Comparison of ENCODE assay signal across 11 cellular contexts in genomic region chr6:105600342-105601293, GRCh38.
DNase-seq lines count a peak whose midpoint lies in the region; ATAC-seq and TF ChIP-seq lines count a peak whose summit lies in the region.
"Had no signal": no experiment of that assay in that cellular context is flagged by ENCODE, and none has a peak within 500 bp of the region (broad histone marks: within the 10 kb centered on the region; RNA-seq: fewer than 3 reads in every experiment).

No MANE protein-coding gene starts in this region.

- H3K4me1 ChIP-seq in OCI-LY7 (ENCODE audit: insufficient read depth, low read length, poor library complexity, severe bottlenecking): peaks cover 8% of the 10 kb centered on the region
- H3K4me1 ChIP-seq in osteoblast (ENCODE audit: insufficient read depth, low read length): peaks cover 44% of the 10 kb centered on the region

- H3K27ac ChIP-seq in OCI-LY7 (ENCODE audit: low read depth, low read length, poor library complexity, severe bottlenecking): no peak overlapping the region
- peak overlapping the region; percentile 98 for H3K27ac ChIP-seq in osteoblast (ENCODE audit: low read depth, low read length)
- H3K27ac ChIP-seq: C4-2B had no signal

- DNase-seq in AG10803 (ENCODE audit: low read depth) (peak; percentile 59), OCI-LY7 (ENCODE audit: low spot score) (no peak), dedifferentiated amniotic fluid mesenchymal stem cell (ENCODE audit: extremely low spot score) (peak; percentile 76), osteoblast (ENCODE audit: insufficient read length, low spot score, missing footprints) (no peak), epidermal melanocyte (ENCODE audit: insufficient read length, low spot score) (no peak), NCI-H526 (lab: John Stamatoyannopoulos, UW) (no peak), hippocampal formation (lab: John Stamatoyannopoulos, UW) (no peak)
- DNase-seq: activated CD4-positive, alpha-beta T cell treated with anti-CD3 and anti-CD28 coated beads, Interleukin-2, amount 50 U/mL, for 1 hour had no signal

- 0 out of 2 replicates have a peak, but pooled peaks cover 3% of the 10 kb centered on the region for H3K9me3 ChIP-seq in OCI-LY7 (ENCODE audit: low read length)
- H3K9me3 ChIP-seq in osteoblast (ENCODE audit: low read depth, low read length): no peaks in the 10 kb centered on the region

- BruUV-seq in OCI-LY7 (replicated peaks; lab: Mats Ljungman, UMichigan): no TSS peak

- H3K36me3 ChIP-seq in OCI-LY7 (ENCODE audit: insufficient read depth, low read length) (no peaks in the 10 kb centered on the region), osteoblast (ENCODE audit: insufficient read depth, low read length) (no peaks in the 10 kb centered on the region)

- H3K4me2 ChIP-seq in OCI-LY7 (ENCODE audit: low read length) (no peak overlapping the region), osteoblast (ENCODE audit: insufficient read depth, low read length) (peak overlapping the region; percentile 77)

- H3K4me3 ChIP-seq in AG10803 (ENCODE audit: low read length): no peak overlapping the region
- H3K4me3 ChIP-seq in OCI-LY7 (ENCODE audit: low read depth, low read length, poor library complexity, severe bottlenecking): no peak overlapping the region
- no peak overlapping the region for H3K4me3 ChIP-seq in osteoblast (ENCODE audit: insufficient read depth, low read length)
- H3K4me3 ChIP-seq: lung had no signal

- ATAC-seq in HG03139 (IDR thresholded peaks at IDR 0.05; ENCODE audit: unreplicated experiment): no peak

- H4K20me1 ChIP-seq in OCI-LY7 (ENCODE audit: insufficient read depth, low read length): no peaks in the 10 kb centered on the region
- H4K20me1 ChIP-seq in osteoblast (ENCODE audit: insufficient read depth, low read length): no peaks in the 10 kb centered on the region

- H2AFZ ChIP-seq in OCI-LY7 (ENCODE audit: low read length): peak overlapping the region; percentile 62; the same call in 1 of the 2 replicates
- H2AFZ ChIP-seq in osteoblast (ENCODE audit: low read length): no peak overlapping the region

- no peak for TF ChIP-seq CTCF in AG10803 (conservative IDR thresholded peaks at IDR 0.05; ENCODE audit: low read length)
- no peak for TF ChIP-seq CTCF in OCI-LY7 (conservative IDR thresholded peaks at IDR 0.05; ENCODE audit: low read length)
- TF ChIP-seq CTCF in osteoblast (IDR thresholded peaks at IDR 0.05; ENCODE audit: extremely low read depth, low read depth, low read length): no peak

- POLR2A ChIA-PET in OCI-LY7 (lab: Charles Lee): no interaction called here

- CTCF ChIA-PET in OCI-LY7 (lab: Charles Lee; ENCODE audit: unreplicated experiment): no interaction called here

- H3K9me2 ChIP-seq in OCI-LY7 (ENCODE audit: insufficient read depth, low read length): no peaks in the 10 kb centered on the region

- no peaks in the 10 kb centered on the region for H3K79me2 ChIP-seq in OCI-LY7 (ENCODE audit: insufficient read depth, low read depth, low read length)
- H3K79me2 ChIP-seq in osteoblast (ENCODE audit: insufficient read depth, low read length): no peaks in the 10 kb centered on the region

- intact Hi-C loops in OCI-LY7 (cut with micrococcal nuclease; ENCODE audit: unreplicated experiment): no loop called here

- H3K27me3 ChIP-seq in osteoblast (ENCODE audit: insufficient read depth, low read length): no peaks in the 10 kb centered on the region

Comparison
In these comparisons a context has a peak if more than half of its experiments do, and no peak if none do; other contexts are left out.
1. DNase-seq: peak in AG10803 (single experiment) and dedifferentiated amniotic fluid mesenchymal stem cell (single experiment); none in OCI-LY7 (single experiment), osteoblast (single experiment), epidermal melanocyte (single experiment), NCI-H526 (0 of 2) and hippocampal formation (0 of 2).